16 cellular contexts compared by ENCODE assay signal in the genomic region with DNA sequence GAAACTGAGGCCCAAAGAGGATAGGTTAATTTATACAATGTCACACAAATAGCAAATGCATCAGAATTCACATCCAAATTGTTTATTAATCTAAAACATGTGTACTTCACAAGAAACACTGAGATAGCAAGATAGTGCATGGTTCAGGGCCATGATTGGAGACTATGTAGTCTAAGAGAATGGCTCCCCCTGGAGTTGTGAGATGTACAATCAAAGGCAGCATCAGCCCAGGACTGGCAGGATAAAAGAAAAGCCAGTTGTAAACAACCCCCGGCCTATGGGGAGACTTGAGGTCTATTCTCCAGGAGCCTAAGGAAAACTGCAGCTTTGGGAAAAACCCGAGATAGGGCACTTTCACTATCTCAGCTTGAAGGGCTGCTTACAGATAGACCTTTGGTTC.
DNase-seq lines count a peak whose midpoint lies in the region; ATAC-seq and TF ChIP-seq lines count a peak whose summit lies in the region.
"Had no signal": no experiment of that assay in that cellular context is flagged by ENCODE, and none has a peak within 500 bp of the region (broad histone marks: within the 10 kb centered on the region; RNA-seq: fewer than 3 reads in every experiment).

No MANE protein-coding gene starts in this region.

- ATAC-seq in HG02610 (IDR thresholded peaks at IDR 0.05; ENCODE audit: unreplicated experiment) = no peak
- no peak for ATAC-seq in GM19035 (IDR thresholded peaks at IDR 0.05; ENCODE audit: unreplicated experiment)
- ATAC-seq: activated T-helper 17 cell treated with anti-CD3 and anti-CD28 coated beads, Interleukin-2, amount 50 U/mL, for 72 hours; stimulated activated effector memory CD8-positive, alpha-beta T cell treated with anti-CD3 and anti-CD28 coated beads, Interleukin-12 subunit alpha, Interleukin-12 subunit beta, amount 100 ng/mL, for 72 hours had no signal

- peaks cover 22% of the 10 kb centered on the region for H3K27me3 Mint-ChIP-seq in MCF 10A (ENCODE audit: insufficient read depth, unreplicated experiment)

- no peaks in the 10 kb centered on the region for H3K4me1 Mint-ChIP-seq in MCF 10A (ENCODE audit: insufficient read depth, unreplicated experiment)
- H3K4me1 Mint-ChIP-seq: activated T-helper 17 cell treated with anti-CD3 and anti-CD28 coated beads, Interleukin-2, amount 50 U/mL, for 72 hours; stimulated activated effector memory CD8-positive, alpha-beta T cell treated with anti-CD3 and anti-CD28 coated beads, Interleukin-12 subunit alpha, Interleukin-12 subunit beta, amount 100 ng/mL, for 72 hours had no signal

- H3K27ac ChIP-seq in breast epithelium = no peak overlapping the region
- H3K27ac ChIP-seq: ascending aorta, uterus had no signal

- intact Hi-C loops in MCF 10A (cut with micrococcal nuclease) (loop anchor here (5.0 kb wide), 1 partner anchor 198 kb away; no protein-coding TSS in a partner anchor), breast epithelium (cut with DNase I; ENCODE audit: low total_unique reads) (no loop called here)

- POLR2A ChIA-PET in MCF 10A (lab: Yijun Ruan, JAX) = interaction anchor here (0.6 kb wide), 1 partner anchor 684 kb away, joined by 3 read pairs; no protein-coding TSS in a partner anchor

- H3K4me3 Mint-ChIP-seq in MCF 10A (ENCODE audit: unreplicated experiment) = no peak overlapping the region
- H3K4me3 Mint-ChIP-seq: activated T-helper 17 cell treated with anti-CD3 and anti-CD28 coated beads, Interleukin-2, amount 50 U/mL, for 72 hours; stimulated activated effector memory CD8-positive, alpha-beta T cell treated with anti-CD3 and anti-CD28 coated beads, Interleukin-12 subunit alpha, Interleukin-12 subunit beta, amount 100 ng/mL, for 72 hours had no signal

- no peak overlapping the region for H3K27ac Mint-ChIP-seq in MCF 10A (ENCODE audit: low read depth, unreplicated experiment)
- H3K27ac Mint-ChIP-seq: activated T-helper 17 cell treated with anti-CD3 and anti-CD28 coated beads, Interleukin-2, amount 50 U/mL, for 72 hours; stimulated activated effector memory CD8-positive, alpha-beta T cell treated with anti-CD3 and anti-CD28 coated beads, Interleukin-12 subunit alpha, Interleukin-12 subunit beta, amount 100 ng/mL, for 72 hours had no signal

- TF ChIP-seq POLR2A in breast epithelium (IDR thresholded peaks at IDR 0.05) = no peak

- H3K4me3 ChIP-seq in breast epithelium = no peak overlapping the region
- H3K4me3 ChIP-seq: ascending aorta, uterus had no signal

- H3K4me1 ChIP-seq in breast epithelium = no peaks in the 10 kb centered on the region
- H3K4me1 ChIP-seq: ascending aorta, uterus had no signal

- H3K36me3 ChIP-seq in breast epithelium = no peaks in the 10 kb centered on the region
- H3K36me3 ChIP-seq: ascending aorta, uterus had no signal

- H3K9me3 ChIP-seq in breast epithelium = no peaks in the 10 kb centered on the region
- H3K9me3 ChIP-seq: ascending aorta, uterus had no signal

- no TSS peak for BruUV-seq in MCF 10A (replicated peaks; lab: Mats Ljungman, UMichigan)

- CTCF ChIA-PET in MCF 10A (lab: Yijun Ruan, JAX) = interaction anchor here (0.9 kb wide), 1 partner anchor 15 kb away, joined by 3 read pairs; no protein-coding TSS in a partner anchor

- H3K36me3 Mint-ChIP-seq in MCF 10A (ENCODE audit: insufficient read depth, unreplicated experiment) = no peaks in the 10 kb centered on the region
- H3K36me3 Mint-ChIP-seq: stimulated activated effector memory CD8-positive, alpha-beta T cell treated with anti-CD3 and anti-CD28 coated beads, Interleukin-12 subunit alpha, Interleukin-12 subunit beta, amount 100 ng/mL, for 72 hours had no signal

- H3K9me3 Mint-ChIP-seq in MCF 10A (ENCODE audit: unreplicated experiment) = no peaks in the 10 kb centered on the region
- H3K9me3 Mint-ChIP-seq: activated T-helper 17 cell treated with anti-CD3 and anti-CD28 coated beads, Interleukin-2, amount 50 U/mL, for 72 hours; stimulated activated effector memory CD8-positive, alpha-beta T cell treated with anti-CD3 and anti-CD28 coated beads, Interleukin-12 subunit alpha, Interleukin-12 subunit beta, amount 100 ng/mL, for 72 hours had no signal

- DNase-seq in MCF 10A (ENCODE audit: unreplicated experiment) = peak; percentile 29
- no peak for DNase-seq in breast epithelium (ENCODE audit: low spot score in 2 of 2)
- peak; percentile 13 for DNase-seq in NCI-H1105 treated with DMSO at 0.1 percent for 48 hours (lab: John Stamatoyannopoulos, UW)
- peak; percentile 6 for DNase-seq in cerebellum (ENCODE audit: low spot score)
- DNase-seq in Ammon's horn (ENCODE audit: low spot score) = no peak
- DNase-seq in MV-4-11 (lab: John Stamatoyannopoulos, UW) = no peak
- DNase-seq: activated CD4-positive, alpha-beta T cell treated with anti-CD3 and anti-CD28 coated beads for 4 hours; hypothalamus; occipital lobe; SW 1271; uterus had no signal

- peak; percentile 12 for TF ChIP-seq CTCF in MCF 10A (IDR thresholded peaks at IDR 0.05; ENCODE audit: unreplicated experiment)
- TF ChIP-seq CTCF in breast epithelium (IDR thresholded peaks at IDR 0.05) = no peak

- H3K27me3 ChIP-seq in breast epithelium = no peaks in the 10 kb centered on the region
- H3K27me3 ChIP-seq: ascending aorta, uterus had no signal

Comparison
In these comparisons a context has a peak if more than half of its experiments do, and no peak if none do; other contexts are left out.
1. DNase-seq: peak in MCF 10A (single experiment), NCI-H1105 treated with DMSO at 0.1 percent for 48 hours (single experiment) and cerebellum (single experiment); none in breast epithelium (0 of 2), Ammon's horn (single experiment) and MV-4-11 (single experiment).